21 cellular contexts compared by ENCODE assay signal in the genomic region with DNA sequence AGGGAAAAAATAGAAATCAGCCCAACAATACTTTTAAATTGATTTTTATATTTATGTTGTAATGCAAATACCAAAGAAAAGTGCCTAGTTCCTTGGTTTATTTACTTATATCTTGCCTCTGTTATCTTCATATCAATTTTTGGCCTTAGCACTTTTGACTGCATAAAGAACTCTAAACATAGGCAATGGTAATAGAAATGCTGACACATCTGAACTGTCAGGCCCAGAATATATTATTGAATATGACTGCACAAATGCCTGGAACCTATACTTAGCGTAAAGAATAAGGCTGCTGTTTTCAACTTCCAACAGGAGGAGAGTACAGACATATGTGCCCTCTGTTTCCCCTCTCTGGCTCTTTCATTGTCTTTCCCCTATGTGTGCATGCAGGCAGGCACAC.
DNase-seq lines count a peak whose midpoint lies in the region; ATAC-seq, FAIRE-seq and TF ChIP-seq lines count a peak whose summit lies in the region.
"Had no signal": no experiment of that assay in that cellular context is flagged by ENCODE, and none has a peak within 500 bp of the region (broad histone marks: within the 10 kb centered on the region; RNA-seq: fewer than 3 reads in every experiment).

No MANE protein-coding gene starts in this region.

- 0 out of 2 replicates have a peak, but pooled peaks cover 4% of the 10 kb centered on the region for H3K9me2 ChIP-seq in Karpas-422 (replicated peaks; ENCODE audit: insufficient read depth, low read length)

- H3K4me1 Mint-ChIP-seq in nephron (peaks cover 11% of the 10 kb centered on the region), progenitor cell of endocrine pancreas (ENCODE audit: low read depth) (peaks cover 31% of the 10 kb centered on the region)
- no peaks in the 10 kb centered on the region for H3K4me1 Mint-ChIP-seq in activated naive CD4-positive, alpha-beta T cell treated with anti-CD3 and anti-CD28 coated beads, Interleukin-2, amount 10 ng/mL, durations not matched to agents 7 days and 5 days
- no peaks in the 10 kb centered on the region for H3K4me1 Mint-ChIP-seq in naive thymus-derived CD8-positive, alpha-beta T cell
- H3K4me1 Mint-ChIP-seq: CD4-positive, alpha-beta memory T cell had no signal

- H3K4me2 ChIP-seq in A549 (no peak overlapping the region), Karpas-422 (ENCODE audit: low read depth, low read length, poor library complexity, severe bottlenecking) (no peak overlapping the region)

- H4K20me1 ChIP-seq in Karpas-422 (ENCODE audit: insufficient read depth, low read depth, low read length): no peaks in the 10 kb centered on the region

- no peak overlapping the region for H3K9ac ChIP-seq in Karpas-422 (ENCODE audit: low read length)

- 90% methylated on average over 1 of the region's 1 CpG for WGBS in A549 (ENCODE audit: missing lambda C conversion rate)

- H3K27me3 Mint-ChIP-seq in nephron (ENCODE audit: low read depth) (peaks cover under 1% of the 10 kb centered on the region), progenitor cell of endocrine pancreas (no peaks in the 10 kb centered on the region)
- peaks cover 9% of the 10 kb centered on the region for H3K27me3 Mint-ChIP-seq in activated naive CD4-positive, alpha-beta T cell treated with anti-CD3 and anti-CD28 coated beads, Interleukin-2, amount 10 ng/mL, durations not matched to agents 7 days and 5 days
- H3K27me3 Mint-ChIP-seq in naive thymus-derived CD8-positive, alpha-beta T cell: peaks cover 0 to 5% (median 0%) of the 10 kb centered on the region in 5 donors
- H3K27me3 Mint-ChIP-seq: CD4-positive, alpha-beta memory T cell had no signal

- H3K9me3 Mint-ChIP-seq in nephron (no peaks in the 10 kb centered on the region), progenitor cell of endocrine pancreas (ENCODE audit: low read depth) (no peaks in the 10 kb centered on the region)
- H3K9me3 Mint-ChIP-seq in activated naive CD4-positive, alpha-beta T cell treated with anti-CD3 and anti-CD28 coated beads, Interleukin-2, amount 10 ng/mL, durations not matched to agents 7 days and 5 days: no peaks in the 10 kb centered on the region
- H3K9me3 Mint-ChIP-seq in naive thymus-derived CD8-positive, alpha-beta T cell: no peaks in the 10 kb centered on the region
- H3K9me3 Mint-ChIP-seq: CD4-positive, alpha-beta memory T cell; HFFc6 had no signal

- no peak for TF ChIP-seq POLR2A in A549 (IDR thresholded peaks at IDR 0.05; ENCODE audit: low read length)

- H3K4me1 ChIP-seq in A549 (no peaks in the 10 kb centered on the region), Karpas-422 (ENCODE audit: low read length) (peaks cover 14% of the 10 kb centered on the region)

- DNase-seq in A549 (ENCODE audit: low read depth in 1 of 2, low spot score in 1 of 2) (no peak), Karpas-422 (no peak), progenitor cell of endocrine pancreas (ENCODE audit: low spot score, unreplicated experiment) (no peak), SHP77 (lab: John Stamatoyannopoulos, UW) (no peak)
- DNase-seq in activated naive CD4-positive, alpha-beta T cell treated with anti-CD3 and anti-CD28 coated beads, Interleukin-2, amount 10 ng/mL, durations not matched to agents 7 days and 5 days: no peak
- no peak for DNase-seq in naive thymus-derived CD8-positive, alpha-beta T cell
- DNase-seq: 8988T; C1 segment of cervical spinal cord; Calu3; CD4-positive, alpha-beta memory T cell; COR-L47; DMS53; DMS79 treated with DMSO at 0.1 percent for 48 hours; GF-D8; GOT3; HFFc6 had no signal

- CTCF ChIA-PET in A549 (lab: Yijun Ruan, JAX): no interaction called here
- CTCF ChIA-PET in activated naive CD4-positive, alpha-beta T cell treated with anti-CD3 and anti-CD28 coated beads, Interleukin-2, amount 10 ng/mL, durations not matched to agents 7 days and 5 days (lab: Charles Lee): no interaction called here

- no peak overlapping the region for H3K4me3 ChIP-seq in A549
- H3K4me3 ChIP-seq in Karpas-422 (ENCODE audit: low read length): no peak overlapping the region
- H3K4me3 ChIP-seq: HAP-1 had no signal

- H3K27ac Mint-ChIP-seq in nephron (peak overlapping the region in 2 of 3 experiments; percentile 0 to 56), progenitor cell of endocrine pancreas (peak overlapping the region; percentile 50)
- no peak overlapping the region for H3K27ac Mint-ChIP-seq in activated naive CD4-positive, alpha-beta T cell treated with anti-CD3 and anti-CD28 coated beads, Interleukin-2, amount 10 ng/mL, durations not matched to agents 7 days and 5 days
- no peak overlapping the region for H3K27ac Mint-ChIP-seq in naive thymus-derived CD8-positive, alpha-beta T cell
- H3K27ac Mint-ChIP-seq: CD4-positive, alpha-beta memory T cell; HFFc6 had no signal

- no peaks in the 10 kb centered on the region for H3K79me2 ChIP-seq in Karpas-422 (ENCODE audit: low read length)

- H3K36me3 ChIP-seq in Karpas-422 (ENCODE audit: insufficient read depth, low read length): no peaks in the 10 kb centered on the region
- H3K36me3 ChIP-seq: HAP-1 had no signal

- H2AFZ ChIP-seq in Karpas-422 (ENCODE audit: low read length): no peak overlapping the region

- no peak for ATAC-seq in A549
- no peak for ATAC-seq in naive thymus-derived CD8-positive, alpha-beta T cell

- H3K36me3 Mint-ChIP-seq in nephron (ENCODE audit: low read depth) (no peaks in the 10 kb centered on the region), progenitor cell of endocrine pancreas (ENCODE audit: insufficient read depth) (no peaks in the 10 kb centered on the region)
- no peaks in the 10 kb centered on the region for H3K36me3 Mint-ChIP-seq in activated naive CD4-positive, alpha-beta T cell treated with anti-CD3 and anti-CD28 coated beads, Interleukin-2, amount 10 ng/mL, durations not matched to agents 7 days and 5 days
- no peaks in the 10 kb centered on the region for H3K36me3 Mint-ChIP-seq in naive thymus-derived CD8-positive, alpha-beta T cell
- H3K36me3 Mint-ChIP-seq: CD4-positive, alpha-beta memory T cell had no signal

- H3K9me3 ChIP-seq in A549: no peaks in the 10 kb centered on the region
- no peaks in the 10 kb centered on the region for H3K9me3 ChIP-seq in Karpas-422 (ENCODE audit: low read length)
- H3K9me3 ChIP-seq: HAP-1 had no signal

- H3K27me3 ChIP-seq in Karpas-422 (ENCODE audit: low read length): no peaks in the 10 kb centered on the region

- no peak overlapping the region for H3K27ac ChIP-seq in A549
- 0 out of 2 replicates have a peak overlapping the region, but pooled peaks have one; percentile 19 for H3K27ac ChIP-seq in Karpas-422 (ENCODE audit: low read length)

- no peak for FAIRE-seq in A549 (lab: Jason Lieb, UNC)
- FAIRE-seq: GM12891, GM18507, H54 had no signal

- no peak for TF ChIP-seq RAD21 in A549 (conservative IDR thresholded peaks at IDR 0.05 in 1 of 2, IDR thresholded peaks at IDR 0.05 in 1 of 2)

- no peak for TF ChIP-seq CTCF in A549 (IDR thresholded peaks at IDR 0.05)
- no peak for TF ChIP-seq CTCF in nephron (IDR thresholded peaks at IDR 0.05; ENCODE audit: unreplicated experiment in 3 of 3)
- TF ChIP-seq CTCF in progenitor cell of endocrine pancreas (IDR thresholded peaks at IDR 0.05; ENCODE audit: unreplicated experiment): no peak

- no peak overlapping the region for H3K4me3 Mint-ChIP-seq in nephron
- no peak overlapping the region for H3K4me3 Mint-ChIP-seq in progenitor cell of endocrine pancreas (ENCODE audit: low read depth)
- no peak overlapping the region for H3K4me3 Mint-ChIP-seq in activated naive CD4-positive, alpha-beta T cell treated with anti-CD3 and anti-CD28 coated beads, Interleukin-2, amount 10 ng/mL, durations not matched to agents 7 days and 5 days
- no peak overlapping the region for H3K4me3 Mint-ChIP-seq in naive thymus-derived CD8-positive, alpha-beta T cell
- H3K4me3 Mint-ChIP-seq: CD4-positive, alpha-beta memory T cell; HFFc6 had no signal

- TF ChIP-seq EP300 in A549 (IDR thresholded peaks at IDR 0.05): no peak

- POLR2A ChIA-PET in A549 (lab: Yijun Ruan, JAX): no interaction called here
- POLR2A ChIA-PET in naive thymus-derived CD8-positive, alpha-beta T cell (lab: Charles Lee): no interaction called here

TF ChIP-seq in A549, 52 proteins besides CTCF, POLR2A, EP300 and RAD21:
- TF ChIP-seq MAFK (IDR thresholded peaks at IDR 0.05; ENCODE audit: partially characterized antibody): peak; percentile 13
- TF ChIP-seq NFE2L2 (conservative IDR thresholded peaks at IDR 0.05; ENCODE audit: low read length): no peak
TF ChIP-seq in A549: peak in this region for 1.

Comparison
In these comparisons a context has a peak if more than half of its experiments do, and no peak if none do; other contexts are left out.
1. H3K27ac Mint-ChIP-seq: peak in nephron (2 of 3) and progenitor cell of endocrine pancreas (single experiment); none in activated naive CD4-positive, alpha-beta T cell treated with anti-CD3 and anti-CD28 coated beads, Interleukin-2, amount 10 ng/mL, durations not matched to agents 7 days and 5 days (single experiment) and naive thymus-derived CD8-positive, alpha-beta T cell (0 of 10).